ENCODE assay signal across 8 cellular contexts in genomic region chr18:55861266-55861665, GRCh38.
DNase-seq lines count a peak whose midpoint lies in the region; ATAC-seq lines count a peak whose summit lies in the region.

No MANE protein-coding gene starts in this region.

- DNase-seq in H4 (ENCODE audit: low spot score) (peak; percentile 40), SK-MEL-5 (ENCODE audit: low read depth, low spot score) (peak; percentile 65), foreskin melanocyte (peak; percentile 60), putamen (ENCODE audit: low spot score) (peak; percentile 86), SIG-M5 treated with dmso at 0.1 percent for 504 hours (lab: John Stamatoyannopoulos, UW; ENCODE audit: unreplicated experiment) (no peak)
- DNase-seq in stimulated activated CD4-positive, alpha-beta T cell treated with anti-CD3 and anti-CD28 coated beads, Interleukin-1b, Interleukin-23, amount 100 ng/mL, for 48 hours, result no peak

- ATAC-seq in esophagus mucosa (no peak), HG03520 (IDR thresholded peaks at IDR 0.05; ENCODE audit: unreplicated experiment) (no peak)

- in situ Hi-C loops in SK-MEL-5 (cut with HindIII; ENCODE audit: low pct_unique_long_range_greater_than_20kb, low sequenced_read_pairs), result no loop called here

Comparison
In these comparisons a context has a peak if more than half of its experiments do, and no peak if none do; other contexts are left out.
1. DNase-seq: peak in H4 (single experiment), SK-MEL-5 (single experiment), foreskin melanocyte (single experiment) and putamen (single experiment); none in stimulated activated CD4-positive, alpha-beta T cell treated with anti-CD3 and anti-CD28 coated beads, Interleukin-1b, Interleukin-23, amount 100 ng/mL, for 48 hours (single experiment) and SIG-M5 treated with dmso at 0.1 percent for 504 hours (single experiment).